ENCODE assay signal across 21 cellular contexts in genomic region chr15:65337436-65338070, GRCh38. TPM values are rescaled to one million over a fixed set of nuclear protein-coding genes. Genes with fewer than 3 reads are reported as not detected.
DNase-seq lines count a peak whose midpoint lies in the region; ATAC-seq and TF ChIP-seq lines count a peak whose summit lies in the region.
"Had no signal": no experiment of that assay in that cellular context is flagged by ENCODE, and none has a peak within 500 bp of the region (broad histone marks: within the 10 kb centered on the region; RNA-seq: fewer than 3 reads in every experiment).

No MANE protein-coding gene starts in this region.

- H3K79me1 ChIP-seq in neuronal stem cell (ENCODE audit: low read depth, low read length) = peaks cover 4% of the 10 kb centered on the region

- WGBS in neuronal stem cell (ENCODE audit: extremely low coverage in 2 of 2, insufficient read length in 2 of 2, insufficient replicate concordance in 1 of 2), 2 donors = no CpG with 5 or more reads among the region's 6 CpGs

- no peaks in the 10 kb centered on the region for H3K79me2 ChIP-seq in GM23338 (replicated peaks; ENCODE audit: insufficient read depth)

- no peak for TF ChIP-seq CTCF in GM23338 (conservative IDR thresholded peaks at IDR 0.05; ENCODE audit: low read depth in 2 of 2)
- TF ChIP-seq CTCF in WERI-Rb-1 (IDR thresholded peaks at IDR 0.05; ENCODE audit: low read depth, low read length) = no peak

- no peak overlapping the region for H3K23ac ChIP-seq in neuronal stem cell (ENCODE audit: low read depth, low read length, poor library complexity)

- H4K20me1 ChIP-seq in GM23338 (replicated peaks; ENCODE audit: insufficient read depth) = peaks cover 4% of the 10 kb centered on the region; the same call in 1 of the 2 replicates

- H3K9me3 ChIP-seq in WERI-Rb-1 (ENCODE audit: severe bottlenecking) = no peaks in the 10 kb centered on the region
- H3K9me3 ChIP-seq in neuronal stem cell (replicated peaks in 1 of 2; ENCODE audit: control insufficient read depth in 2 of 2, insufficient read depth in 1 of 2, low read depth in 1 of 2, low read length in 2 of 2) = no peaks in the 10 kb centered on the region
- H3K9me3 ChIP-seq: Peyer's patch had no signal

- H3K4me1 ChIP-seq in GM23338 (ENCODE audit: insufficient read depth) (peaks cover 71% of the 10 kb centered on the region), neuronal stem cell (ENCODE audit: control insufficient read depth in 2 of 2, insufficient read depth in 1 of 2, low read depth in 1 of 2, low read length in 2 of 2) (peaks cover 60 to 66% of the 10 kb centered on the region in 2 donors)

- no peak overlapping the region for H2AFZ ChIP-seq in GM23338
- no peak overlapping the region for H2AFZ ChIP-seq in neuronal stem cell (ENCODE audit: low read length)

- H3K4me3 ChIP-seq in GM23338 (no peak overlapping the region), WERI-Rb-1 (ENCODE audit: low read depth, low read length) (no peak overlapping the region), neuronal stem cell (ENCODE audit: low read length in 2 of 2) (no peak overlapping the region)
- H3K4me3 ChIP-seq: dorsolateral prefrontal cortex, Peyer's patch had no signal

- H3K4ac ChIP-seq in neuronal stem cell (ENCODE audit: low read length) = no peak overlapping the region

- H2BK120ac ChIP-seq in neuronal stem cell (ENCODE audit: low read depth, low read length) = no peak overlapping the region

- peaks cover 11% of the 10 kb centered on the region; the same call in 1 of the 2 replicates for H3F3A ChIP-seq in GM23338 (replicated peaks; ENCODE audit: low read depth)

- H3K27ac ChIP-seq in GM23338 (ENCODE audit: low read depth) (no peak overlapping the region), WERI-Rb-1 (peak overlapping the region; percentile 68), neuronal stem cell (replicated peaks; ENCODE audit: low read length) (no peak overlapping the region)
- H3K27ac ChIP-seq: brain microvascular endothelial cell, dorsolateral prefrontal cortex, Peyer's patch had no signal

- peak overlapping the region; percentile 38 for H3K4me2 ChIP-seq in GM23338
- H3K4me2 ChIP-seq in neuronal stem cell (ENCODE audit: insufficient read depth, low read length, poor library complexity, severe bottlenecking) = no peak overlapping the region

- no peak overlapping the region for H2BK5ac ChIP-seq in neuronal stem cell (ENCODE audit: low read length)

- peak overlapping the region; percentile 67 for H2BK12ac ChIP-seq in neuronal stem cell (ENCODE audit: low read length)

- H3K27me3 Mint-ChIP-seq in GM23338 (ENCODE audit: insufficient read depth, low read depth, poor library complexity) = peaks cover 12% of the 10 kb centered on the region

- peaks cover 3% of the 10 kb centered on the region; the same call in 1 of the 3 replicates for H3K36me3 Mint-ChIP-seq in GM23338 (ENCODE audit: low read depth)
- H3K36me3 Mint-ChIP-seq: activated naive CD4-positive, alpha-beta T cell treated with anti-CD3 and anti-CD28 coated beads, Interleukin-2, amount 10 ng/mL, durations not matched to agents 7 days and 5 days; CD4-positive, alpha-beta memory T cell had no signal

- H3K36me3 ChIP-seq in GM23338 (ENCODE audit: insufficient read depth) = no peaks in the 10 kb centered on the region
- H3K36me3 ChIP-seq in WERI-Rb-1 = peaks cover 3% of the 10 kb centered on the region; the same call in 1 of the 2 replicates
- H3K36me3 ChIP-seq in neuronal stem cell (replicated peaks in 1 of 2; ENCODE audit: control insufficient read depth in 2 of 2, insufficient read depth in 2 of 2, low read length in 2 of 2) = peaks cover 0 to 37% of the 10 kb centered on the region in 2 donors
- H3K36me3 ChIP-seq: brain microvascular endothelial cell, Peyer's patch had no signal

- peak overlapping the region; percentile 90 for H2AK5ac ChIP-seq in neuronal stem cell (ENCODE audit: low read depth, low read length)

- no peak overlapping the region for H4K8ac ChIP-seq in neuronal stem cell (ENCODE audit: low read depth, low read length)

- H3K27me3 ChIP-seq in GM23338 (ENCODE audit: insufficient read depth) (no peaks in the 10 kb centered on the region), WERI-Rb-1 (ENCODE audit: insufficient read depth, low read depth, severe bottlenecking) (no peaks in the 10 kb centered on the region), neuronal stem cell (ENCODE audit: control insufficient read depth in 3 of 3, insufficient read depth in 3 of 3, low read depth in 1 of 3, low read length in 3 of 3) (no peaks in the 10 kb centered on the region)
- H3K27me3 ChIP-seq: brain microvascular endothelial cell, dorsolateral prefrontal cortex, Peyer's patch had no signal

- H3K18ac ChIP-seq in neuronal stem cell (ENCODE audit: low read length) = peak overlapping the region; percentile 85

- H3K9me3 Mint-ChIP-seq in GM23338 = no peaks in the 10 kb centered on the region
- H3K9me3 Mint-ChIP-seq: activated naive CD4-positive, alpha-beta T cell treated with anti-CD3 and anti-CD28 coated beads, Interleukin-2, amount 10 ng/mL, durations not matched to agents 7 days and 5 days; T-helper 1 cell treated with Interleukin-12 subunit alpha and Interleukin-12 subunit beta and Interleukin-4 antibody, amounts not matched to agents 30 μg/mL and 1 μg/mL, for 36 hours had no signal

- ATAC-seq in GM23338 = peak; percentile 4; the same call in 1 of the 3 replicates
- no peak for ATAC-seq in HG03520 (IDR thresholded peaks at IDR 0.05; ENCODE audit: unreplicated experiment)

- H3K4me3 Mint-ChIP-seq in GM23338 = peak overlapping the region; percentile 21; the same call in 1 of the 3 replicates
- H3K4me3 Mint-ChIP-seq: activated naive CD4-positive, alpha-beta T cell treated with anti-CD3 and anti-CD28 coated beads, Interleukin-2, amount 10 ng/mL, durations not matched to agents 7 days and 5 days; CD4-positive, alpha-beta memory T cell; T-helper 1 cell treated with Interleukin-12 subunit alpha and Interleukin-12 subunit beta and Interleukin-4 antibody, amounts not matched to agents 30 μg/mL and 1 μg/mL, for 36 hours had no signal

- H3K4me1 Mint-ChIP-seq in GM23338 = peaks cover 70% of the 10 kb centered on the region
- H3K4me1 Mint-ChIP-seq: CD4-positive, alpha-beta memory T cell had no signal

- no peak overlapping the region for H3K27ac Mint-ChIP-seq in GM23338
- H3K27ac Mint-ChIP-seq: activated naive CD4-positive, alpha-beta T cell treated with anti-CD3 and anti-CD28 coated beads, Interleukin-2, amount 10 ng/mL, durations not matched to agents 7 days and 5 days; CD4-positive, alpha-beta memory T cell; T-helper 1 cell treated with Interleukin-12 subunit alpha and Interleukin-12 subunit beta and Interleukin-4 antibody, amounts not matched to agents 30 μg/mL and 1 μg/mL, for 36 hours had no signal

- H3K9me2 ChIP-seq in GM23338 (ENCODE audit: insufficient read depth) = no peaks in the 10 kb centered on the region

- H4K91ac ChIP-seq in neuronal stem cell (ENCODE audit: low read depth, low read length, poor library complexity) = no peak overlapping the region

- no peak overlapping the region for H3K14ac ChIP-seq in neuronal stem cell (ENCODE audit: low read length)

- no peak overlapping the region for H3K9ac ChIP-seq in neuronal stem cell (ENCODE audit: low read depth, low read length, poor library complexity)

- peak overlapping the region; percentile 7 for H2BK15ac ChIP-seq in neuronal stem cell (ENCODE audit: low read length)

- DNase-seq in GM23338 (ENCODE audit: low spot score) = no peak
- DNase-seq in NCI-H1694 (lab: John Stamatoyannopoulos, UW) = peak; percentile 38
- peak; percentile 39 for DNase-seq in WERI-Rb-1
- DNase-seq in neuronal stem cell (ENCODE audit: low spot score) = no peak
- no peak for DNase-seq in 8988T
- no peak for DNase-seq in NK-92 treated with Interleukin-12 subunit alpha and Interleukin-12 subunit beta, amount 100 ng/mL, for 24 hours (lab: John Stamatoyannopoulos, UW)
- DNase-seq: activated CD4-positive, CD25-positive, alpha-beta regulatory T cell treated with anti-CD3 and anti-CD28 coated beads, Interleukin-2, amount 50 U/mL, for 72 hours; activated CD8-positive, alpha-beta memory T cell treated with anti-CD3 and anti-CD28 coated beads, Interleukin-2, amount 50 U/mL, for 4 hours; activated naive CD4-positive, alpha-beta T cell treated with anti-CD3 and anti-CD28 coated beads, Interleukin-2, amount 10 ng/mL, durations not matched to agents 7 days and 5 days; brain microvascular endothelial cell; CD4-positive, alpha-beta memory T cell; GDM1; hippocampal formation; NCI-H446; Peyer's patch had no signal

TF ChIP-seq in GM23338, 12 proteins besides CTCF, POLR2A, EP300 and RAD21 (continues in another document):
- TF ChIP-seq POLR2AphosphoS5 (IDR thresholded peaks at IDR 0.05; ENCODE audit: low read depth) (no peak), ZNF114 (CRISPR knock-in tag; IDR thresholded peaks at IDR 0.05) (no peak), ZNF331 (CRISPR knock-in tag; IDR thresholded peaks at IDR 0.05; ENCODE audit: low read depth) (no peak)

RNA-seq across cellular contexts. Expression of gene RNU5B-1, which starts 33.1 kb away (rescaled TPM):
- total RNA-seq in GM23338 (2014; rRNA removed; shearing (Covaris generic)) = not detected in 2 replicates
- not detected in 2 replicates for polyA plus RNA-seq in GM23338 (2016; fragmentation: Nextera tagmentation; extraction: Ambion mirVana)
- not detected for polyA plus RNA-seq in neuronal stem cell (2013, experiment 1 of 2)
- not detected for polyA plus RNA-seq in neuronal stem cell (2013, experiment 2 of 2)
- total RNA-seq: HT-29, M059J, Peyer's patch, subcutaneous adipose tissue had no signal
- polyA plus RNA-seq: CD4-positive, alpha-beta memory T cell had no signal

RNA-seq across cellular contexts. Expression of gene IGDCC3, which starts 40.2 kb away (rescaled TPM):
- total RNA-seq in GM23338 (2014; rRNA removed; shearing (Covaris generic)) = 26.3 and 30.7 TPM in 2 replicates
- 15.3 and 16.4 TPM in 2 replicates for polyA plus RNA-seq in GM23338 (2016; fragmentation: Nextera tagmentation; extraction: Ambion mirVana)
- 69.2 TPM for polyA plus RNA-seq in neuronal stem cell (2013, experiment 1 of 2)
- 70.9 TPM for polyA plus RNA-seq in neuronal stem cell (2013, experiment 2 of 2)
- total RNA-seq: CD4-positive, alpha-beta memory T cell; HT-29; M059J; Peyer's patch; subcutaneous adipose tissue had no signal
- polyA plus RNA-seq: CD4-positive, alpha-beta memory T cell had no signal

RNA-seq across cellular contexts. Expression of gene RNU5A-1, which starts 41.7 kb away (rescaled TPM):
- not detected in 2 replicates for total RNA-seq in GM23338 (2014; rRNA removed; shearing (Covaris generic))
- polyA plus RNA-seq in GM23338 (2016; fragmentation: Nextera tagmentation; extraction: Ambion mirVana) = not detected in 2 replicates
- not detected for polyA plus RNA-seq in neuronal stem cell (2013, experiment 1 of 2)
- not detected for polyA plus RNA-seq in neuronal stem cell (2013, experiment 2 of 2)
- total RNA-seq: CD4-positive, alpha-beta memory T cell; HT-29; M059J; Peyer's patch; subcutaneous adipose tissue had no signal
- polyA plus RNA-seq: CD4-positive, alpha-beta memory T cell had no signal

RNA-seq across cellular contexts. Expression of gene PARP16, which starts 50.9 kb away (rescaled TPM):
- 3.6 and 4.6 TPM in 2 replicates for total RNA-seq in GM23338 (2014; rRNA removed; shearing (Covaris generic))
- polyA plus RNA-seq in GM23338 (2016; fragmentation: Nextera tagmentation; extraction: Ambion mirVana) = 4.1 and 4.4 TPM in 2 replicates
- polyA plus RNA-seq in neuronal stem cell (2013, experiment 1 of 2) = 11.4 TPM
- polyA plus RNA-seq in neuronal stem cell (2013, experiment 2 of 2) = 12.0 TPM

Comparison
In these comparisons a context has a peak if more than half of its experiments do, and no peak if none do; other contexts are left out.
1. DNase-seq: peak in NCI-H1694 (single experiment) and WERI-Rb-1 (single experiment); none in GM23338 (single experiment), neuronal stem cell (single experiment), 8988T (single experiment) and NK-92 treated with Interleukin-12 subunit alpha and Interleukin-12 subunit beta, amount 100 ng/mL, for 24 hours (single experiment).